ENCODE assay signal across 16 cellular contexts in genomic region chr15:58716027-58716426, GRCh38. TPM values are rescaled to one million over a fixed set of nuclear protein-coding genes. Genes with fewer than 3 reads are reported as not detected.
A peak's percentile ranks its signal among the peaks of the same experiment; 100 is the strongest.
DNase-seq lines count a peak whose midpoint lies in the region; ATAC-seq, FAIRE-seq and TF ChIP-seq lines count a peak whose summit lies in the region.
"Had no signal": no experiment of that assay in that cellular context is flagged by ENCODE, and none has a peak within 500 bp of the region (broad histone marks: within the 10 kb centered on the region; RNA-seq: fewer than 3 reads in every experiment).

No MANE protein-coding gene starts in this region.

- dilution Hi-C loops in mammary epithelial cell (cut with HindIII; ENCODE audit: low sequenced_read_pairs), result no loop called here

- CTCF ChIA-PET in MCF 10A (lab: Yijun Ruan, JAX) (interaction anchor here (0.6 kb wide), 1 partner anchor 362 kb away, joined by 3 read pairs; no protein-coding TSS in a partner anchor), mammary epithelial cell (lab: Charles Lee; ENCODE audit: low non-redundant PET) (no interaction called here)

- POLR2A ChIA-PET in MCF 10A (lab: Yijun Ruan, JAX), result no interaction called here

- H3K27ac Mint-ChIP-seq in MCF 10A (ENCODE audit: low read depth, unreplicated experiment), result peak overlapping the region; percentile 41
- H3K27ac Mint-ChIP-seq in activated T-helper 17 cell treated with anti-CD3 and anti-CD28 coated beads, Interleukin-2, amount 50 U/mL, for 72 hours, result no peak overlapping the region

- ATAC-seq in activated T-helper 17 cell treated with anti-CD3 and anti-CD28 coated beads, Interleukin-2, amount 50 U/mL, for 72 hours (replicated peaks), result no peak

- no peaks in the 10 kb centered on the region for H3K27me3 Mint-ChIP-seq in MCF 10A (ENCODE audit: insufficient read depth, unreplicated experiment)
- H3K27me3 Mint-ChIP-seq in activated T-helper 17 cell treated with anti-CD3 and anti-CD28 coated beads, Interleukin-2, amount 50 U/mL, for 72 hours, result no peaks in the 10 kb centered on the region
- H3K27me3 Mint-ChIP-seq: CD4-positive, CD25-positive, alpha-beta regulatory T cell had no signal

- H3K36me3 ChIP-seq in mammary epithelial cell (ENCODE audit: insufficient read depth, low read length) (peaks cover 10% of the 10 kb centered on the region), OCI-LY3 (replicated peaks; ENCODE audit: low read depth, low read length) (peaks cover 8% of the 10 kb centered on the region), testis (ENCODE audit: low read depth, missing control alignments) (no peaks in the 10 kb centered on the region)

- H3K9me3 ChIP-seq in mammary epithelial cell (replicated peaks; ENCODE audit: insufficient read depth, low read length) (no peaks in the 10 kb centered on the region), OCI-LY3 (ENCODE audit: insufficient read depth, low read length) (no peaks in the 10 kb centered on the region), testis (no peaks in the 10 kb centered on the region)

- WGBS in mammary epithelial cell (ENCODE audit: low coverage, missing lambda C conversion rate), result 93% methylated on average over 4 of the region's 4 CpGs
- WGBS in testis, 2 donors, result 78 to 88% methylated on average over 4 of the region's 4 CpGs

- no peaks in the 10 kb centered on the region for H3K9me3 Mint-ChIP-seq in MCF 10A (ENCODE audit: unreplicated experiment)
- H3K9me3 Mint-ChIP-seq in activated T-helper 17 cell treated with anti-CD3 and anti-CD28 coated beads, Interleukin-2, amount 50 U/mL, for 72 hours, result no peaks in the 10 kb centered on the region
- H3K9me3 Mint-ChIP-seq: CD4-positive, CD25-positive, alpha-beta regulatory T cell; H9 had no signal

- intact Hi-C loops in MCF 10A (cut with micrococcal nuclease), result no loop called here
- intact Hi-C loops in mammary epithelial cell (cut with micrococcal nuclease), result no loop called here
- intact Hi-C loops in testis (cut with DNase I; ENCODE audit: low total_unique reads), result no loop called here

- H3K36me3 Mint-ChIP-seq in MCF 10A (ENCODE audit: insufficient read depth, unreplicated experiment), result peaks cover 10% of the 10 kb centered on the region
- peaks cover 43% of the 10 kb centered on the region for H3K36me3 Mint-ChIP-seq in activated T-helper 17 cell treated with anti-CD3 and anti-CD28 coated beads, Interleukin-2, amount 50 U/mL, for 72 hours (ENCODE audit: low read depth)

- H3K4me3 ChIP-seq in mammary epithelial cell (replicated peaks in 1 of 3; ENCODE audit: insufficient read depth in 1 of 3, low read depth in 2 of 3, low read length in 3 of 3) (no peak overlapping the region), OCI-LY3 (ENCODE audit: low read length) (no peak overlapping the region; the same call in 1 of the 2 replicates), testis (no peak overlapping the region)
- H3K4me3 ChIP-seq: BLaER1 treated with 17β-estradiol and CSF1 and Interleukin-3, amounts not matched to agents 10 nM and 100 nM; GM12878 had no signal

- H3K27me3 ChIP-seq in mammary epithelial cell (ENCODE audit: insufficient read depth, low read length), result no peaks in the 10 kb centered on the region
- H3K27me3 ChIP-seq in OCI-LY3 (ENCODE audit: low read depth, low read length), result no peaks in the 10 kb centered on the region
- no peaks in the 10 kb centered on the region for H3K27me3 ChIP-seq in testis
- H3K27me3 ChIP-seq: BLaER1 treated with 17β-estradiol and CSF1 and Interleukin-3, amounts not matched to agents 10 nM and 100 nM had no signal

- H3K9ac ChIP-seq in mammary epithelial cell (ENCODE audit: insufficient read depth, low read length) (no peak overlapping the region), OCI-LY3 (ENCODE audit: low read length) (no peak overlapping the region)
- H3K9ac ChIP-seq: BLaER1 treated with 17β-estradiol and CSF1 and Interleukin-3, amounts not matched to agents 10 nM and 100 nM had no signal

- DNase-seq in MCF 10A (ENCODE audit: unreplicated experiment) (no peak), mammary epithelial cell (no peak), NCI-H526 treated with DMSO at 0.1 percent for 48 hours (lab: John Stamatoyannopoulos, UW) (no peak), testis (no peak)
- DNase-seq: 8988T; ACHN; Calu3; CD4-positive, CD25-positive, alpha-beta regulatory T cell; DMS 273 treated with DMSO at 0.1 percent for 48 hours; GOT3; H9 had no signal

- no peak for TF ChIP-seq POLR2A in testis (IDR thresholded peaks at IDR 0.05)

- no peak overlapping the region for H3K27ac ChIP-seq in mammary epithelial cell (ENCODE audit: insufficient read depth, low read depth, low read length)
- 0 out of 2 replicates have a peak overlapping the region, but pooled peaks have one; percentile 2 for H3K27ac ChIP-seq in OCI-LY3 (ENCODE audit: low read length)
- no peak overlapping the region for H3K27ac ChIP-seq in testis
- H3K27ac ChIP-seq: BLaER1 treated with 17β-estradiol and CSF1 and Interleukin-3, amounts not matched to agents 10 nM and 100 nM had no signal

- H2AFZ ChIP-seq in mammary epithelial cell (ENCODE audit: low read depth, low read length), result no peak overlapping the region
- H2AFZ ChIP-seq in OCI-LY3 (ENCODE audit: low read depth, low read length), result no peak overlapping the region

- FAIRE-seq in endometrium (lab: Jason Lieb, UNC), result peak; percentile 41
- FAIRE-seq: GM12878 had no signal

- H3K4me2 ChIP-seq in mammary epithelial cell (ENCODE audit: insufficient read depth, low read depth, low read length) (no peak overlapping the region), OCI-LY3 (ENCODE audit: low read length) (peak overlapping the region; percentile 36)

- BruUV-seq in MCF 10A (replicated peaks; lab: Mats Ljungman, UMichigan), result no TSS peak
- BruUV-seq in mammary epithelial cell (replicated peaks; lab: Mats Ljungman, UMichigan), result no TSS peak

- H3K4me1 ChIP-seq in mammary epithelial cell (ENCODE audit: insufficient read depth, low read length), result no peaks in the 10 kb centered on the region
- H3K4me1 ChIP-seq in OCI-LY3 (ENCODE audit: low read length), result peaks cover 25% of the 10 kb centered on the region
- no peaks in the 10 kb centered on the region for H3K4me1 ChIP-seq in testis

- no peak overlapping the region for H3K4me3 Mint-ChIP-seq in MCF 10A (ENCODE audit: unreplicated experiment)
- no peak overlapping the region for H3K4me3 Mint-ChIP-seq in activated T-helper 17 cell treated with anti-CD3 and anti-CD28 coated beads, Interleukin-2, amount 50 U/mL, for 72 hours
- H3K4me3 Mint-ChIP-seq: CD4-positive, CD25-positive, alpha-beta regulatory T cell; H9 had no signal

- H3K79me2 ChIP-seq in mammary epithelial cell (ENCODE audit: insufficient read depth, low read length), result peaks cover 69% of the 10 kb centered on the region
- peaks cover 22% of the 10 kb centered on the region for H3K79me2 ChIP-seq in OCI-LY3 (ENCODE audit: low read length)

- TF ChIP-seq CTCF in MCF 10A (IDR thresholded peaks at IDR 0.05; ENCODE audit: unreplicated experiment) (no peak), mammary epithelial cell (conservative IDR thresholded peaks at IDR 0.05 in 1 of 2, IDR thresholded peaks at IDR 0.05 in 1 of 2; ENCODE audit: extremely low read depth in 1 of 2, insufficient read depth in 1 of 2, low read depth in 1 of 2, low read length in 2 of 2) (no peak), OCI-LY3 (IDR thresholded peaks at IDR 0.05; ENCODE audit: low read depth, low read length) (no peak), testis (IDR thresholded peaks at IDR 0.05) (no peak)

- in situ Hi-C loops in mammary epithelial cell (cut with MboI; ENCODE audit: low sequenced_read_pairs in 2 of 2), result no loop called here

- H4K20me1 ChIP-seq in mammary epithelial cell (ENCODE audit: insufficient read depth, low read length), result no peaks in the 10 kb centered on the region
- H4K20me1 ChIP-seq in OCI-LY3 (ENCODE audit: insufficient read depth, low read length), result no peaks in the 10 kb centered on the region

- H3K4me1 Mint-ChIP-seq in MCF 10A (ENCODE audit: insufficient read depth, unreplicated experiment), result no peaks in the 10 kb centered on the region
- peaks cover 5% of the 10 kb centered on the region for H3K4me1 Mint-ChIP-seq in activated T-helper 17 cell treated with anti-CD3 and anti-CD28 coated beads, Interleukin-2, amount 50 U/mL, for 72 hours

RNA-seq across cellular contexts. Expression of gene ADAM10, which starts 33.5 kb away (rescaled TPM):
- total RNA-seq in MCF 10A (2022) (87.5 and 109 TPM in 2 replicates), mammary epithelial cell (100 to 1,000 TPM; 108 to 163 TPM), testis (10 to 100 TPM; 58.7 to 65.5 TPM)
- polyA plus RNA-seq in mammary epithelial cell (96.2 TPM), testis (ENCODE audit: insufficient read depth, low read depth, low replicate concordance) (46.2 TPM)
- 183 TPM for polyA minus RNA-seq in mammary epithelial cell
- 10 to 100 TPM; 85.3 to 93.0 TPM for total RNA-seq in activated T-helper 17 cell treated with anti-CD3 and anti-CD28 coated beads, Interleukin-2, amount 50 U/mL, for 72 hours

RNA-seq across cellular contexts. Expression of gene MINDY2, which starts 55.1 kb away (rescaled TPM):
- total RNA-seq in MCF 10A (2022) (18.8 and 21.9 TPM in 2 replicates), mammary epithelial cell (10 to 100 TPM; 17.5 to 30.7 TPM), testis (10 to 100 TPM; 15.0 to 15.4 TPM)
- polyA plus RNA-seq in mammary epithelial cell (7.4 TPM), testis (ENCODE audit: insufficient read depth, low read depth, low replicate concordance) (9.9 TPM)
- polyA minus RNA-seq in mammary epithelial cell, result 14.4 TPM
- total RNA-seq in activated T-helper 17 cell treated with anti-CD3 and anti-CD28 coated beads, Interleukin-2, amount 50 U/mL, for 72 hours, result 10 to 100 TPM; 17.2 to 33.0 TPM
